32 cellular contexts compared by ENCODE assay signal in genomic region chr11:76822406-76822805, GRCh38. TPM values are rescaled to one million over a fixed set of nuclear protein-coding genes. Genes with fewer than 3 reads are reported as not detected.
"Had no signal": no experiment of that assay in that cellular context is flagged by ENCODE, and none has a peak within 500 bp of the region (broad histone marks: within the 10 kb centered on the region; RNA-seq: fewer than 3 reads in every experiment).

No MANE protein-coding gene starts in this region.

- H3K36me3 Mint-ChIP-seq: activated CD4-positive, alpha-beta memory T cell treated with anti-CD3 and anti-CD28 coated beads for 36 hours; stimulated activated memory B cell treated with anti-CD40 and anti-IgM and Interleukin-4, amounts not matched to agents 10 μg/mL and 1 μg/mL and 100 μg/mL, for 72 hours; type B pancreatic cell had no signal

- DNase-seq: activated CD4-positive, alpha-beta memory T cell treated with anti-CD3 and anti-CD28 coated beads for 36 hours; activated CD4-positive, alpha-beta T cell treated with anti-CD3 and anti-CD28 coated beads for 4 hours; activated CD8-positive, alpha-beta memory T cell treated with anti-CD3 and anti-CD28 coated beads, Interleukin-2, amount 50 U/mL, for 4 hours; activated effector memory CD4-positive, alpha-beta T cell treated with anti-CD3 and anti-CD28 coated beads, Interleukin-2, amount 50 U/mL, for 16 hours; activated naive CD4-positive, alpha-beta T cell treated with anti-CD3 and anti-CD28 coated beads, Interleukin-2, amount 10 ng/mL, durations not matched to agents 7 days and 5 days; activated naive CD8-positive, alpha-beta T cell treated with anti-CD3 and anti-CD28 coated beads, Interleukin-2, amount 10 ng/mL, durations not matched to agents 7 days and 5 days; activated T-cell treated with anti-CD3 and anti-CD28 coated beads, Interleukin-2, amount 50 U/mL, for 1 hour; brain microvascular endothelial cell; cortex of kidney; esophagus squamous epithelium; foreskin melanocyte; kidney glomerular epithelial cell; lower lobe of right lung; mesenchymal stem cell; naive thymus-derived CD8-positive, alpha-beta T cell; nucleus accumbens; pancreas; retina; small intestine; stimulated activated CD4-positive, alpha-beta T cell treated with anti-CD3 and anti-CD28 coated beads, Interleukin-4, amount 100 ng/mL, for 24 hours; stimulated activated naive CD8-positive, alpha-beta T cell treated with anti-CD3 and anti-CD28 coated beads, Interleukin-15, amount 100 ng/mL, for 72 hours; substantia nigra; uterus had no signal

- H3K4me3 ChIP-seq: ascending aorta, esophagus squamous epithelium, lower lobe of right lung, pancreas, prostate gland, uterus had no signal

- H3K27me3 ChIP-seq: ascending aorta, brain microvascular endothelial cell, esophagus squamous epithelium, pancreas, uterus had no signal

- H3K27me3 Mint-ChIP-seq: activated CD4-positive, alpha-beta memory T cell treated with anti-CD3 and anti-CD28 coated beads for 36 hours; stimulated activated naive CD8-positive, alpha-beta T cell treated with anti-CD3 and anti-CD28 coated beads, Interleukin-15, amount 100 ng/mL, for 72 hours; type B pancreatic cell had no signal

- H3K27ac ChIP-seq: ascending aorta, brain microvascular endothelial cell, esophagus squamous epithelium, lower lobe of right lung, pancreas, prostate gland, uterus had no signal

- ATAC-seq: left lobe of liver; lower lobe of right lung; naive thymus-derived CD8-positive, alpha-beta T cell; pancreas; sciatic nerve; stimulated activated memory B cell treated with anti-CD40 and anti-IgM and Interleukin-4, amounts not matched to agents 10 μg/mL and 1 μg/mL and 100 μg/mL, for 72 hours; stimulated activated naive CD8-positive, alpha-beta T cell treated with anti-CD3 and anti-CD28 coated beads, Interleukin-15, amount 100 ng/mL, for 72 hours had no signal

- H3K4me3 Mint-ChIP-seq: activated CD4-positive, alpha-beta memory T cell treated with anti-CD3 and anti-CD28 coated beads for 36 hours; activated naive CD4-positive, alpha-beta T cell treated with anti-CD3 and anti-CD28 coated beads, Interleukin-2, amount 10 ng/mL, durations not matched to agents 7 days and 5 days; activated naive CD8-positive, alpha-beta T cell treated with anti-CD3 and anti-CD28 coated beads, Interleukin-2, amount 10 ng/mL, durations not matched to agents 7 days and 5 days; activated T-helper 1 cell treated with anti-CD3 and anti-CD28 coated beads, Interleukin-12 subunit alpha, Interleukin-12 subunit beta, Interleukin-2, Interleukin-4 antibody, amounts not matched to agents 30 ng/mL and 10 ng/mL and 1 ng/mL, durations not matched to agents 14 hours and 24 hours and 36 hours; naive thymus-derived CD8-positive, alpha-beta T cell; neural crest cell; stimulated activated memory B cell treated with anti-CD40 and anti-IgM and Interleukin-4, amounts not matched to agents 10 μg/mL and 1 μg/mL and 100 μg/mL, for 72 hours; stimulated activated naive CD8-positive, alpha-beta T cell treated with anti-CD3 and anti-CD28 coated beads, Interleukin-15, amount 100 ng/mL, for 72 hours; T-helper 2 cell treated with Interferon-gamma antibody and Interleukin-4, amounts not matched to agents 5 μg/mL and 100 μg/mL, for 36 hours; type B pancreatic cell had no signal

- H3K4me1 ChIP-seq: ascending aorta, pancreas, prostate gland, uterus had no signal

- H3K9me3 ChIP-seq: ascending aorta, esophagus squamous epithelium, lower lobe of right lung, pancreas, prostate gland, uterus had no signal

- H3K36me3 ChIP-seq: ascending aorta, brain microvascular endothelial cell, esophagus squamous epithelium, lower lobe of right lung, pancreas, prostate gland, uterus had no signal

- H3K9me3 Mint-ChIP-seq: activated CD4-positive, alpha-beta memory T cell treated with anti-CD3 and anti-CD28 coated beads for 36 hours; type B pancreatic cell had no signal

- H3K27ac Mint-ChIP-seq: activated CD4-positive, alpha-beta memory T cell treated with anti-CD3 and anti-CD28 coated beads for 36 hours; activated naive CD4-positive, alpha-beta T cell treated with anti-CD3 and anti-CD28 coated beads, Interleukin-2, amount 10 ng/mL, durations not matched to agents 7 days and 5 days; activated naive CD8-positive, alpha-beta T cell treated with anti-CD3 and anti-CD28 coated beads, Interleukin-2, amount 10 ng/mL, durations not matched to agents 7 days and 5 days; activated T-helper 1 cell treated with anti-CD3 and anti-CD28 coated beads, Interleukin-12 subunit alpha, Interleukin-12 subunit beta, Interleukin-2, Interleukin-4 antibody, amounts not matched to agents 30 ng/mL and 10 ng/mL and 1 ng/mL, durations not matched to agents 14 hours and 24 hours and 36 hours; naive thymus-derived CD8-positive, alpha-beta T cell; stimulated activated memory B cell treated with anti-CD40 and anti-IgM and Interleukin-4, amounts not matched to agents 10 μg/mL and 1 μg/mL and 100 μg/mL, for 72 hours; stimulated activated naive CD8-positive, alpha-beta T cell treated with anti-CD3 and anti-CD28 coated beads, Interleukin-15, amount 100 ng/mL, for 72 hours; T-helper 2 cell treated with Interferon-gamma antibody and Interleukin-4, amounts not matched to agents 5 μg/mL and 100 μg/mL, for 36 hours; type B pancreatic cell had no signal

RNA-seq across cellular contexts. Expression of gene TSKU, which starts 39.2 kb away (rescaled TPM):
- total RNA-seq: naive thymus-derived CD8-positive, alpha-beta T cell had no signal
- polyA plus RNA-seq: naive thymus-derived CD8-positive, alpha-beta T cell had no signal
